Comparison of ENCODE assay signal across 12 cellular contexts in the genomic region with DNA sequence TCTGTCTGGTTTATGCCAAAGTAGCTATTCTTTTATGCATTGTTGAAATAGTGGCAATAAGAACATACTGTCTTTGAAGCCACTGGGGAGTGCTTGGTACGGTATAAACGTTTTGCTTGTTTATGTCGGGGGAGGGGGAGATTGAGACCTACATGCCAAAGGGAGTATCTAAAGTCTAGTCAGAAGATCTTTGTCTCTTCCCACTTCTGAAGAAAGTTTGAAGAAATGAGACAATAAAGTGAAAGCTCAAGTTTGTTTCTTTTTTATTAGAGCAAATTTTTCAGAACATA. TPM values are rescaled to one million over a fixed set of nuclear protein-coding genes. Genes with fewer than 3 reads are reported as not detected.
A peak's percentile ranks its signal among the peaks of the same experiment; 100 is the strongest.
DNase-seq lines count a peak whose midpoint lies in the region; ATAC-seq and TF ChIP-seq lines count a peak whose summit lies in the region.
"Had no signal": no experiment of that assay in that cellular context is flagged by ENCODE, and none has a peak within 500 bp of the region (broad histone marks: within the 10 kb centered on the region; RNA-seq: fewer than 3 reads in every experiment).

No MANE protein-coding gene starts in this region.

- DNase-seq in activated CD8-positive, alpha-beta memory T cell treated with anti-CD3 and anti-CD28 coated beads, Interleukin-2, amount 10 ng/mL, durations not matched to agents 7 days and 5 days = no peak
- DNase-seq in activated CD8-positive, alpha-beta memory T cell treated with anti-CD3 and anti-CD28 coated beads, Interleukin-2, amount 50 U/mL, for 4 hours = no peak
- no peak for DNase-seq in activated CD8-positive, alpha-beta T cell treated with anti-CD3 and anti-CD28 coated beads for 36 hours
- DNase-seq in smooth muscle cell (lab: John Stamatoyannopoulos, UW; ENCODE audit: unreplicated experiment) = no peak
- DNase-seq in NCI-H345 treated with DMSO at 0.1 percent for 48 hours (lab: John Stamatoyannopoulos, UW; ENCODE audit: unreplicated experiment) = no peak
- DNase-seq in GM20000 (ENCODE audit: low spot score) = no peak
- DNase-seq: left ventricle myocardium superior, MM.1S, NCI-H2171 had no signal

- CTCF ChIA-PET in activated CD8-positive, alpha-beta memory T cell treated with anti-CD3 and anti-CD28 coated beads, Interleukin-2, amount 10 ng/mL, durations not matched to agents 7 days and 5 days (lab: Charles Lee) = no interaction called here
- CTCF ChIA-PET in activated CD8-positive, alpha-beta T cell treated with anti-CD3 and anti-CD28 coated beads for 36 hours (lab: Charles Lee) = interaction anchor here (0.8 kb wide), 1 partner anchor 84 kb away, joined by 3 read pairs; no protein-coding TSS in a partner anchor

- H3K4me1 ChIP-seq in iPS-15b (ENCODE audit: control insufficient read depth, insufficient read depth, low read length) = peaks cover 28% of the 10 kb centered on the region
- peaks cover 8% of the 10 kb centered on the region for H3K4me1 ChIP-seq in smooth muscle cell (ENCODE audit: low read depth)

- H2AFZ ChIP-seq in smooth muscle cell (ENCODE audit: low read depth) = no peak overlapping the region

- TF ChIP-seq CTCF in activated CD8-positive, alpha-beta T cell treated with anti-CD3 and anti-CD28 coated beads for 36 hours (IDR thresholded peaks at IDR 0.05) = no peak
- TF ChIP-seq CTCF in smooth muscle cell (IDR thresholded peaks at IDR 0.05; ENCODE audit: borderline replicate concordance, insufficient read depth, poor library complexity, severe bottlenecking) = no peak
- no peak for TF ChIP-seq CTCF in GM20000 (IDR thresholded peaks at IDR 0.05; ENCODE audit: extremely low read depth, missing control alignments)

- H3K79me2 ChIP-seq in smooth muscle cell (ENCODE audit: low read depth) = peaks cover 77% of the 10 kb centered on the region

- H3K27ac ChIP-seq in smooth muscle cell (ENCODE audit: low read depth) = peak overlapping the region; percentile 44
- H3K27ac ChIP-seq: coronary artery had no signal

- WGBS in smooth muscle cell (ENCODE audit: low lambda C conversion rate) = 41% methylated on average over 3 of the region's 3 CpGs

- H3F3A ChIP-seq in smooth muscle cell (ENCODE audit: low read depth) = no peaks in the 10 kb centered on the region

- no peaks in the 10 kb centered on the region for H3K9me3 ChIP-seq in iPS-15b (ENCODE audit: control insufficient read depth, insufficient read depth, low read length)
- H3K9me3 ChIP-seq in smooth muscle cell (replicated peaks; ENCODE audit: low read depth) = no peaks in the 10 kb centered on the region

- no peak overlapping the region for H3K4me3 Mint-ChIP-seq in activated CD8-positive, alpha-beta memory T cell treated with anti-CD3 and anti-CD28 coated beads, Interleukin-2, amount 10 ng/mL, durations not matched to agents 7 days and 5 days
- H3K4me3 Mint-ChIP-seq in activated CD8-positive, alpha-beta T cell treated with anti-CD3 and anti-CD28 coated beads for 36 hours = no peak overlapping the region

- H3K27me3 ChIP-seq in iPS-15b (ENCODE audit: control insufficient read depth, insufficient read depth, low read length) (no peaks in the 10 kb centered on the region), smooth muscle cell (ENCODE audit: low read depth) (no peaks in the 10 kb centered on the region)

- intact Hi-C loops in activated CD8-positive, alpha-beta T cell treated with anti-CD3 and anti-CD28 coated beads for 36 hours (cut with micrococcal nuclease) = no loop called here

- POLR2A ChIA-PET in activated CD8-positive, alpha-beta T cell treated with anti-CD3 and anti-CD28 coated beads for 36 hours (lab: Charles Lee) = no interaction called here

- no peaks in the 10 kb centered on the region for H3K27me3 Mint-ChIP-seq in activated CD8-positive, alpha-beta memory T cell treated with anti-CD3 and anti-CD28 coated beads, Interleukin-2, amount 10 ng/mL, durations not matched to agents 7 days and 5 days
- no peaks in the 10 kb centered on the region for H3K27me3 Mint-ChIP-seq in activated CD8-positive, alpha-beta T cell treated with anti-CD3 and anti-CD28 coated beads for 36 hours

- peaks cover 69% of the 10 kb centered on the region for H3K4me1 Mint-ChIP-seq in activated CD8-positive, alpha-beta memory T cell treated with anti-CD3 and anti-CD28 coated beads, Interleukin-2, amount 10 ng/mL, durations not matched to agents 7 days and 5 days
- H3K4me1 Mint-ChIP-seq in activated CD8-positive, alpha-beta T cell treated with anti-CD3 and anti-CD28 coated beads for 36 hours (ENCODE audit: low read depth) = peaks cover 61% of the 10 kb centered on the region

- H3K27ac Mint-ChIP-seq in activated CD8-positive, alpha-beta memory T cell treated with anti-CD3 and anti-CD28 coated beads, Interleukin-2, amount 10 ng/mL, durations not matched to agents 7 days and 5 days = peak overlapping the region; percentile 80
- peak overlapping the region; percentile 40 for H3K27ac Mint-ChIP-seq in activated CD8-positive, alpha-beta T cell treated with anti-CD3 and anti-CD28 coated beads for 36 hours

- H4K20me1 ChIP-seq in smooth muscle cell (ENCODE audit: low read depth) = peaks cover 100% of the 10 kb centered on the region

- H3K4me3 ChIP-seq in iPS-15b (ENCODE audit: low read depth, low read length) (peak overlapping the region; percentile 10), smooth muscle cell (no peak overlapping the region)
- H3K4me3 ChIP-seq: coronary artery had no signal

- H3K36me3 Mint-ChIP-seq in activated CD8-positive, alpha-beta memory T cell treated with anti-CD3 and anti-CD28 coated beads, Interleukin-2, amount 10 ng/mL, durations not matched to agents 7 days and 5 days = peaks cover 52% of the 10 kb centered on the region
- peaks cover 67% of the 10 kb centered on the region for H3K36me3 Mint-ChIP-seq in activated CD8-positive, alpha-beta T cell treated with anti-CD3 and anti-CD28 coated beads for 36 hours (ENCODE audit: low read depth)

- peak overlapping the region; percentile 41 for H3K4me2 ChIP-seq in smooth muscle cell

- no peak for ATAC-seq in activated CD8-positive, alpha-beta memory T cell treated with anti-CD3 and anti-CD28 coated beads, Interleukin-2, amount 10 ng/mL, durations not matched to agents 7 days and 5 days
- no peak for ATAC-seq in activated CD8-positive, alpha-beta T cell treated with anti-CD3 and anti-CD28 coated beads for 36 hours
- no peak for ATAC-seq in GM19324 (IDR thresholded peaks at IDR 0.05; ENCODE audit: low FRiP score, unreplicated experiment)

- H3K9me3 Mint-ChIP-seq in activated CD8-positive, alpha-beta memory T cell treated with anti-CD3 and anti-CD28 coated beads, Interleukin-2, amount 10 ng/mL, durations not matched to agents 7 days and 5 days (ENCODE audit: low read depth) = no peaks in the 10 kb centered on the region
- H3K9me3 Mint-ChIP-seq in activated CD8-positive, alpha-beta T cell treated with anti-CD3 and anti-CD28 coated beads for 36 hours = no peaks in the 10 kb centered on the region

- H3K9ac ChIP-seq in iPS-15b (ENCODE audit: low read depth, low read length) = no peak overlapping the region
- no peak overlapping the region for H3K9ac ChIP-seq in smooth muscle cell (ENCODE audit: low read depth)

- H3K36me3 ChIP-seq in iPS-15b (ENCODE audit: control insufficient read depth, insufficient read depth, low read length) (peaks cover 23% of the 10 kb centered on the region), smooth muscle cell (ENCODE audit: low read depth) (peaks cover 4% of the 10 kb centered on the region)

RNA-seq across cellular contexts. Expression of a gene that starts 6.8 kb away (rescaled TPM):
- 10 to 100 TPM; 47.0 to 59.1 TPM for total RNA-seq in activated CD8-positive, alpha-beta memory T cell treated with anti-CD3 and anti-CD28 coated beads, Interleukin-2, amount 10 ng/mL, durations not matched to agents 7 days and 5 days
- 10 to 100 TPM; 57.8 to 59.4 TPM for total RNA-seq in activated CD8-positive, alpha-beta T cell treated with anti-CD3 and anti-CD28 coated beads for 36 hours
- 64.5 and 78.3 TPM in 2 replicates for total RNA-seq in smooth muscle cell
- 68.6 and 70.4 TPM in 2 replicates for polyA plus RNA-seq in smooth muscle cell

RNA-seq across cellular contexts. Expression of a gene that starts 28.3 kb away (rescaled TPM):
- total RNA-seq in activated CD8-positive, alpha-beta memory T cell treated with anti-CD3 and anti-CD28 coated beads, Interleukin-2, amount 10 ng/mL, durations not matched to agents 7 days and 5 days = 100 to 1,000 TPM; 122 to 142 TPM
- total RNA-seq in activated CD8-positive, alpha-beta T cell treated with anti-CD3 and anti-CD28 coated beads for 36 hours = 100 to 1,000 TPM; 153 to 178 TPM
- 708 and 831 TPM in 2 replicates for total RNA-seq in smooth muscle cell
- 879 and 884 TPM in 2 replicates for polyA plus RNA-seq in smooth muscle cell

RNA-seq across cellular contexts. Expression of a gene that starts 56.2 kb away (rescaled TPM):
- total RNA-seq in activated CD8-positive, alpha-beta memory T cell treated with anti-CD3 and anti-CD28 coated beads, Interleukin-2, amount 10 ng/mL, durations not matched to agents 7 days and 5 days = not detected
- total RNA-seq in activated CD8-positive, alpha-beta T cell treated with anti-CD3 and anti-CD28 coated beads for 36 hours = not detected
- not detected in 2 replicates for total RNA-seq in smooth muscle cell
- 0.27 TPM in 1 of 2 replicates, not detected in the other for polyA plus RNA-seq in smooth muscle cell
- total RNA-seq: left ventricle myocardium superior had no signal
